ENCODE assay signal across 18 cellular contexts in the genomic region with DNA sequence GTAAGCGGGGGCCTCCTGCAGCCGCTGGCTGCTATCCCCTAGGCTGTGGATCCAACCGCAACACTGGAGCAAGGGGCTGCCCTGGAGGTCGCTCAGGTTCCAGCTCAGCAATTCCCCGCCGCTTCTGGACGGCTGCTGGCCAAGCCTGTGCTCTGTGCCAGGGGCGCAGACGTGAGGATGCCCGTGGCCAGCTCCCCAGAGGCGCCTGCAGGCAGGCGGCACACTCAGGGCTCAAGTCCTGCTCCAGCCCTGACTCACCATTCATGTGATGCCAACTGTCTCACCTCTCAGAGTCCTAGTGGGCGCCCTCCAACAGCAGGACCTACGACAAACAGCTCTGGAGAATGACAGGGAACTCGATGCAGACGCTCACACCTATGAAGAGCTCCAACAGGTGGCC. TPM values are rescaled to one million over a fixed set of nuclear protein-coding genes. Genes with fewer than 3 reads are reported as not detected.
DNase-seq lines count a peak whose midpoint lies in the region; ATAC-seq and TF ChIP-seq lines count a peak whose summit lies in the region.
"Had no signal": no experiment of that assay in that cellular context is flagged by ENCODE, and none has a peak within 500 bp of the region (broad histone marks: within the 10 kb centered on the region; RNA-seq: fewer than 3 reads in every experiment).

No MANE protein-coding gene starts in this region.

- H3K4me3 Mint-ChIP-seq in neural crest cell: no peak overlapping the region
- H3K4me3 Mint-ChIP-seq in activated CD4-positive, alpha-beta memory T cell treated with anti-CD3 and anti-CD28 coated beads for 36 hours: no peak overlapping the region
- H3K4me3 Mint-ChIP-seq in CD14-positive monocyte: no peak overlapping the region
- H3K4me3 Mint-ChIP-seq: activated CD4-positive, alpha-beta memory T cell treated with anti-CD3 and anti-CD28 coated beads, Interleukin-2, amount 10 ng/mL, durations not matched to agents 7 days and 5 days; activated T-helper 17 cell treated with anti-CD3 and anti-CD28 coated beads, Interleukin-2, amount 50 U/mL, for 72 hours; CD8-positive, alpha-beta T cell had no signal

- TF ChIP-seq CTCF in neural crest cell (conservative IDR thresholded peaks at IDR 0.05) (no peak), CD14-positive monocyte (IDR thresholded peaks at IDR 0.05) (no peak)

- H3K9me3 Mint-ChIP-seq in neural crest cell (no peaks in the 10 kb centered on the region), CD14-positive monocyte (peaks cover 0 to 5% (median 0%) of the 10 kb centered on the region in 7 donors)
- H3K9me3 Mint-ChIP-seq in activated CD4-positive, alpha-beta memory T cell treated with anti-CD3 and anti-CD28 coated beads for 36 hours: no peaks in the 10 kb centered on the region
- H3K9me3 Mint-ChIP-seq: activated CD4-positive, alpha-beta memory T cell treated with anti-CD3 and anti-CD28 coated beads, Interleukin-2, amount 10 ng/mL, durations not matched to agents 7 days and 5 days; activated T-helper 17 cell treated with anti-CD3 and anti-CD28 coated beads, Interleukin-2, amount 50 U/mL, for 72 hours; CD8-positive, alpha-beta T cell had no signal

- H3K27me3 Mint-ChIP-seq in neural crest cell (ENCODE audit: low read depth) (no peaks in the 10 kb centered on the region), CD14-positive monocyte (ENCODE audit: low read depth in 3 of 3) (peaks cover 0 to 4% (median 0%) of the 10 kb centered on the region in 3 donors)
- no peaks in the 10 kb centered on the region for H3K27me3 Mint-ChIP-seq in activated CD4-positive, alpha-beta memory T cell treated with anti-CD3 and anti-CD28 coated beads for 36 hours
- H3K27me3 Mint-ChIP-seq: activated CD4-positive, alpha-beta memory T cell treated with anti-CD3 and anti-CD28 coated beads, Interleukin-2, amount 10 ng/mL, durations not matched to agents 7 days and 5 days; activated T-helper 17 cell treated with anti-CD3 and anti-CD28 coated beads, Interleukin-2, amount 50 U/mL, for 72 hours had no signal

- intact Hi-C loops in Right ventricle myocardium inferior (cut with DNase I) (no loop called here), cardiac septum (cut with DNase I) (loop anchor here (2.0 to 5.0 kb wide), 2 partner anchors 14 to 64 kb away; no protein-coding TSS in a partner anchor), Right ventricle myocardium superior (cut with DNase I) (no loop called here), CD14-positive monocyte (cut with micrococcal nuclease) (no loop called here)
- intact Hi-C loops in activated CD4-positive, alpha-beta memory T cell treated with anti-CD3 and anti-CD28 coated beads for 36 hours (cut with micrococcal nuclease): no loop called here

- peaks cover 32% of the 10 kb centered on the region for H3K4me1 Mint-ChIP-seq in neural crest cell
- peaks cover 5% of the 10 kb centered on the region for H3K4me1 Mint-ChIP-seq in activated CD4-positive, alpha-beta memory T cell treated with anti-CD3 and anti-CD28 coated beads for 36 hours (ENCODE audit: low read depth)
- H3K4me1 Mint-ChIP-seq in CD14-positive monocyte: no peaks in the 10 kb centered on the region
- H3K4me1 Mint-ChIP-seq: activated CD4-positive, alpha-beta memory T cell treated with anti-CD3 and anti-CD28 coated beads, Interleukin-2, amount 10 ng/mL, durations not matched to agents 7 days and 5 days had no signal

- H3K36me3 Mint-ChIP-seq in neural crest cell (ENCODE audit: low read depth): peaks cover 6% of the 10 kb centered on the region
- H3K36me3 Mint-ChIP-seq in activated CD4-positive, alpha-beta memory T cell treated with anti-CD3 and anti-CD28 coated beads for 36 hours: no peaks in the 10 kb centered on the region
- no peaks in the 10 kb centered on the region for H3K36me3 Mint-ChIP-seq in CD14-positive monocyte

- DNase-seq in Right ventricle myocardium inferior (ENCODE audit: missing footprints) (no peak), cardiac septum (ENCODE audit: low spot score) (no peak), Right ventricle myocardium superior (peak; percentile 75), neural crest cell (ENCODE audit: low read depth, low spot score) (no peak), CD14-positive monocyte (ENCODE audit: low spot score) (no peak), LoVo (ENCODE audit: low spot score) (no peak)
- DNase-seq in activated CD4-positive, alpha-beta memory T cell treated with anti-CD3 and anti-CD28 coated beads for 36 hours: no peak
- DNase-seq in stimulated activated naive CD4-positive, alpha-beta T cell treated with Interleukin-2 at 50 U/mL for 16 hours (lab: John Stamatoyannopoulos, UW): no peak
- DNase-seq: activated CD4-positive, alpha-beta memory T cell treated with anti-CD3 and anti-CD28 coated beads, Interleukin-2, amount 10 ng/mL, durations not matched to agents 7 days and 5 days; brain microvascular endothelial cell; CD8-positive, alpha-beta T cell; dermis blood vessel endothelial cell; DND-41; kidney glomerular epithelial cell; NCI-H2171 treated with DMSO at 0.1 percent for 48 hours; stimulated activated naive CD4-positive, alpha-beta T cell; uterus had no signal

- ATAC-seq in Right ventricle myocardium inferior (peak; percentile 80), Right ventricle myocardium superior (ENCODE audit: poor library complexity) (peak; percentile 80)
- ATAC-seq: activated T-helper 17 cell treated with anti-CD3 and anti-CD28 coated beads, Interleukin-2, amount 50 U/mL, for 72 hours; CD8-positive, alpha-beta T cell had no signal

- H3K27ac Mint-ChIP-seq in neural crest cell (ENCODE audit: unreplicated experiment): peak overlapping the region; percentile 94
- H3K27ac Mint-ChIP-seq in activated CD4-positive, alpha-beta memory T cell treated with anti-CD3 and anti-CD28 coated beads for 36 hours: no peak overlapping the region
- no peak overlapping the region for H3K27ac Mint-ChIP-seq in CD14-positive monocyte
- H3K27ac Mint-ChIP-seq: activated CD4-positive, alpha-beta memory T cell treated with anti-CD3 and anti-CD28 coated beads, Interleukin-2, amount 10 ng/mL, durations not matched to agents 7 days and 5 days; CD8-positive, alpha-beta T cell had no signal

- POLR2A ChIA-PET in activated CD4-positive, alpha-beta memory T cell treated with anti-CD3 and anti-CD28 coated beads for 36 hours (lab: Charles Lee): no interaction called here

- CTCF ChIA-PET in activated CD4-positive, alpha-beta memory T cell treated with anti-CD3 and anti-CD28 coated beads for 36 hours (lab: Charles Lee): no interaction called here

RNA-seq across cellular contexts. Expression of a gene that starts 31.6 kb away (rescaled TPM):
- 4.5 TPM for total RNA-seq in Right ventricle myocardium inferior
- total RNA-seq in cardiac septum: 5.1 TPM
- total RNA-seq in Right ventricle myocardium superior: 4.1 TPM
- total RNA-seq in neural crest cell: 17.9 and 19.3 TPM in 2 replicates
- total RNA-seq in activated CD4-positive, alpha-beta memory T cell treated with anti-CD3 and anti-CD28 coated beads for 36 hours: 1 to 10 TPM; 5.3 to 5.7 TPM
- under 1 TPM; 0.27 to 0.40 TPM for polyA plus RNA-seq in CD14-positive monocyte
